ENCODE assay signal across 15 cellular contexts in genomic region chr4:80136238-80136637, GRCh38.
A peak's percentile ranks its signal among the peaks of the same experiment; 100 is the strongest.
DNase-seq lines count a peak whose midpoint lies in the region; ATAC-seq and TF ChIP-seq lines count a peak whose summit lies in the region.
"Had no signal": no experiment of that assay in that cellular context is flagged by ENCODE, and none has a peak within 500 bp of the region (broad histone marks: within the 10 kb centered on the region; RNA-seq: fewer than 3 reads in every experiment).

No MANE protein-coding gene starts in this region.

- H3K4me1 ChIP-seq in breast epithelium, result no peaks in the 10 kb centered on the region
- H3K4me1 ChIP-seq in RWPE2 (ENCODE audit: insufficient read depth, poor library complexity, severe bottlenecking), result peaks cover 32% of the 10 kb centered on the region
- H3K4me1 ChIP-seq in mucosa of descending colon (ENCODE audit: low read depth), result no peaks in the 10 kb centered on the region
- H3K4me1 ChIP-seq in right lobe of liver, result no peaks in the 10 kb centered on the region
- H3K4me1 ChIP-seq: HAP-1 had no signal

- POLR2A ChIA-PET in MCF 10A (lab: Yijun Ruan, JAX), result interaction anchor here (0.9 kb wide), 1 partner anchor 18 kb away, joined by 3 read pairs; no protein-coding TSS in a partner anchor

- H3K9me3 Mint-ChIP-seq in MCF 10A (ENCODE audit: unreplicated experiment), result no peaks in the 10 kb centered on the region

- no peaks in the 10 kb centered on the region for H3K9me3 ChIP-seq in breast epithelium
- no peaks in the 10 kb centered on the region for H3K9me3 ChIP-seq in RWPE2 (ENCODE audit: severe bottlenecking)
- no peaks in the 10 kb centered on the region for H3K9me3 ChIP-seq in mucosa of descending colon
- H3K9me3 ChIP-seq in right lobe of liver, result no peaks in the 10 kb centered on the region
- H3K9me3 ChIP-seq: HAP-1 had no signal

- H3K4me1 Mint-ChIP-seq in MCF 10A (ENCODE audit: insufficient read depth, unreplicated experiment), result peaks cover 30% of the 10 kb centered on the region

- no peak for TF ChIP-seq CTCF in MCF 10A (IDR thresholded peaks at IDR 0.05; ENCODE audit: unreplicated experiment)
- no peak for TF ChIP-seq CTCF in breast epithelium (IDR thresholded peaks at IDR 0.05)
- TF ChIP-seq CTCF in RWPE2 (IDR thresholded peaks at IDR 0.05; ENCODE audit: poor library complexity, severe bottlenecking), result no peak
- TF ChIP-seq CTCF in mucosa of descending colon (IDR thresholded peaks at IDR 0.05), result no peak
- TF ChIP-seq CTCF in right lobe of liver (IDR thresholded peaks at IDR 0.05), result no peak

- no peaks in the 10 kb centered on the region for H3K27me3 Mint-ChIP-seq in MCF 10A (ENCODE audit: insufficient read depth, unreplicated experiment)

- H3K27ac ChIP-seq in breast epithelium, result no peak overlapping the region
- peak overlapping the region; percentile 23 for H3K27ac ChIP-seq in RWPE2 (ENCODE audit: poor library complexity, severe bottlenecking)
- no peak overlapping the region for H3K27ac ChIP-seq in right lobe of liver
- H3K27ac ChIP-seq: RWPE1 had no signal

- ATAC-seq in RWPE2 (ENCODE audit: low read depth) (no peak), mucosa of descending colon (peak; percentile 43), right lobe of liver (no peak), GM21390 (IDR thresholded peaks at IDR 0.05; ENCODE audit: unreplicated experiment) (no peak)
- ATAC-seq: GM12878 had no signal

- WGBS in right lobe of liver (ENCODE audit: insufficient coverage, low coverage, low lambda C conversion rate, missing lambda C conversion rate), result 87% methylated on average over 1 of the region's 1 CpG

- H3K27me3 ChIP-seq in breast epithelium (no peaks in the 10 kb centered on the region), RWPE2 (ENCODE audit: insufficient read depth, poor library complexity, severe bottlenecking) (no peaks in the 10 kb centered on the region), right lobe of liver (no peaks in the 10 kb centered on the region)

- no peak overlapping the region for H3K4me3 Mint-ChIP-seq in MCF 10A (ENCODE audit: unreplicated experiment)

- H3K36me3 Mint-ChIP-seq in MCF 10A (ENCODE audit: insufficient read depth, unreplicated experiment), result no peaks in the 10 kb centered on the region

- peak overlapping the region; percentile 2 for H3K27ac Mint-ChIP-seq in MCF 10A (ENCODE audit: low read depth, unreplicated experiment)

- BruUV-seq in MCF 10A (replicated peaks; lab: Mats Ljungman, UMichigan), result no TSS peak

- DNase-seq in MCF 10A (ENCODE audit: unreplicated experiment), result no peak
- no peak for DNase-seq in breast epithelium (ENCODE audit: low spot score in 2 of 2)
- DNase-seq in HT-29 (ENCODE audit: low spot score), result peak; percentile 9
- DNase-seq in RWPE2 (ENCODE audit: low spot score), result no peak
- no peak for DNase-seq in mucosa of descending colon
- no peak for DNase-seq in right lobe of liver
- no peak for DNase-seq in NCI-H2196 (lab: John Stamatoyannopoulos, UW; ENCODE audit: unreplicated experiment)
- DNase-seq: C1 segment of cervical spinal cord, NCI-H1436, NCI-H1930, NCI-H82 had no signal

- TF ChIP-seq POLR2A in breast epithelium (IDR thresholded peaks at IDR 0.05), result no peak
- no peak for TF ChIP-seq POLR2A in right lobe of liver (IDR thresholded peaks at IDR 0.05)

- H3K36me3 ChIP-seq in breast epithelium, result no peaks in the 10 kb centered on the region
- H3K36me3 ChIP-seq in RWPE2 (ENCODE audit: low read depth), result no peaks in the 10 kb centered on the region
- H3K36me3 ChIP-seq in mucosa of descending colon (ENCODE audit: low read depth), result no peaks in the 10 kb centered on the region
- H3K36me3 ChIP-seq in right lobe of liver, result no peaks in the 10 kb centered on the region
- H3K36me3 ChIP-seq: HAP-1 had no signal

- intact Hi-C loops in MCF 10A (cut with micrococcal nuclease), result no loop called here
- intact Hi-C loops in breast epithelium (cut with DNase I; ENCODE audit: low total_unique reads), result no loop called here
- intact Hi-C loops in mucosa of descending colon (cut with DNase I, micrococcal nuclease), result no loop called here
- intact Hi-C loops in right lobe of liver (cut with DNase I), result no loop called here

- no peak overlapping the region for H3K4me3 ChIP-seq in breast epithelium
- H3K4me3 ChIP-seq in RWPE2 (ENCODE audit: severe bottlenecking), result no peak overlapping the region
- H3K4me3 ChIP-seq in mucosa of descending colon, result no peak overlapping the region
- no peak overlapping the region for H3K4me3 ChIP-seq in right lobe of liver
- H3K4me3 ChIP-seq: GM12878, HAP-1 had no signal

- CTCF ChIA-PET in MCF 10A (lab: Yijun Ruan, JAX), result interaction anchor here (0.6 to 1.2 kb wide), 4 partner anchors 10 to 65 kb away, joined by 3 to 4 read pairs (median 3); no protein-coding TSS in a partner anchor
